14 cellular contexts compared by ENCODE assay signal in the genomic region with DNA sequence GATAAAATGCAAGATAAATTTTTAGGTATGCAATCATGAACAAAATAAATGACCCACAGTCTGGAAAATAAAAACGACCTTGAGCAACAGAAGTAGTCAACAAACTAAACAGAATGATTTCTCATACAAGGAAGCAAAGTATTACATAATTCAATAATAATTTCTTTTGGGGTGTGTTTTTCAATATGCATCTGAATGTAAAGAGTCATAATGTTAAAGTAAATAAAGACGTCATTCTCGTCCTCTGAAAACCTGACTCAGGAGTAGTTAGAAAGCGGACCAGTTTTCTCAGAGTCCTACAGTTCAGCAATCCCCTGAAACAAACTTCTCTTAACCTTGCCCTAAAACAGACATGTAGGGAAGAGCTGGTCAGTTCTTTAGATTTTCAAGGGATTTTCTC. TPM values are rescaled to one million over a fixed set of nuclear protein-coding genes. Genes with fewer than 3 reads are reported as not detected.
DNase-seq lines count a peak whose midpoint lies in the region; ATAC-seq and TF ChIP-seq lines count a peak whose summit lies in the region.
"Had no signal": no experiment of that assay in that cellular context is flagged by ENCODE, and none has a peak within 500 bp of the region (broad histone marks: within the 10 kb centered on the region; RNA-seq: fewer than 3 reads in every experiment).

No MANE protein-coding gene starts in this region.

- peaks cover 7 to 48% (median 20%) of the 10 kb centered on the region in 5 donors for H3K27me3 Mint-ChIP-seq in naive thymus-derived CD4-positive, alpha-beta T cell
- H3K27me3 Mint-ChIP-seq: activated CD4-positive, alpha-beta T cell treated with anti-CD3 and anti-CD28 coated beads for 36 hours had no signal

- H3K9me3 ChIP-seq in body of pancreas (no peaks in the 10 kb centered on the region), gastroesophageal sphincter (no peaks in the 10 kb centered on the region), stomach (no peaks in the 10 kb centered on the region)
- no peaks in the 10 kb centered on the region for H3K9me3 ChIP-seq in naive thymus-derived CD4-positive, alpha-beta T cell (ENCODE audit: control insufficient read depth in 2 of 3, low read length in 3 of 3)
- H3K9me3 ChIP-seq: lower lobe of right lung had no signal

- H3K9me3 Mint-ChIP-seq in naive thymus-derived CD4-positive, alpha-beta T cell = peaks cover 0 to 3% (median 0%) of the 10 kb centered on the region in 11 donors

- POLR2A ChIA-PET in naive thymus-derived CD4-positive, alpha-beta T cell (lab: Charles Lee) = no interaction called here

- in situ Hi-C loops in KBM-7 (cut with MboI; ENCODE audit: low pct_unique_long_range_greater_than_20kb, low sequenced_read_pairs) = no loop called here

- TF ChIP-seq POLR2A in body of pancreas (IDR thresholded peaks at IDR 0.05) (no peak), gastroesophageal sphincter (IDR thresholded peaks at IDR 0.05) (no peak), stomach (IDR thresholded peaks at IDR 0.05) (no peak)

- TF ChIP-seq EP300 in gastroesophageal sphincter (IDR thresholded peaks at IDR 0.05) (no peak), stomach (IDR thresholded peaks at IDR 0.05) (no peak)

- TF ChIP-seq CTCF in body of pancreas (IDR thresholded peaks at IDR 0.05) = no peak
- TF ChIP-seq CTCF in gastroesophageal sphincter (IDR thresholded peaks at IDR 0.05) = no peak
- TF ChIP-seq CTCF in stomach (IDR thresholded peaks at IDR 0.05) = no peak

- H3K4me3 Mint-ChIP-seq in naive thymus-derived CD4-positive, alpha-beta T cell = no peak overlapping the region
- H3K4me3 Mint-ChIP-seq: activated CD4-positive, alpha-beta T cell treated with anti-CD3 and anti-CD28 coated beads for 36 hours had no signal

- H3K27ac Mint-ChIP-seq in naive thymus-derived CD4-positive, alpha-beta T cell = no peak overlapping the region
- H3K27ac Mint-ChIP-seq: activated CD4-positive, alpha-beta T cell treated with anti-CD3 and anti-CD28 coated beads for 36 hours had no signal

- no peaks in the 10 kb centered on the region for H3K27me3 ChIP-seq in body of pancreas
- H3K27me3 ChIP-seq in gastroesophageal sphincter = no peaks in the 10 kb centered on the region
- no peaks in the 10 kb centered on the region for H3K27me3 ChIP-seq in stomach
- no peaks in the 10 kb centered on the region for H3K27me3 ChIP-seq in naive thymus-derived CD4-positive, alpha-beta T cell (ENCODE audit: control insufficient read depth in 2 of 2, insufficient read depth in 2 of 2, low read length in 2 of 2)

- DNase-seq in HPDE6-E6E7 (ENCODE audit: extremely low spot score) (peak; percentile 59), body of pancreas (no peak), stomach (no peak), NCI-H345 (lab: John Stamatoyannopoulos, UW) (no peak), KBM-7 (no peak)
- no peak for DNase-seq in naive thymus-derived CD4-positive, alpha-beta T cell
- DNase-seq: activated CD4-positive, alpha-beta T cell treated with anti-CD3 and anti-CD28 coated beads for 36 hours; H7; lower lobe of right lung; NCI-H146; NCI-H82; stimulated activated CD4-positive, alpha-beta T cell treated with anti-CD3 and anti-CD28 coated beads, Interleukin-2, amount 100 ng/mL, for 48 hours; stimulated activated naive CD8-positive, alpha-beta T cell treated with anti-CD3 and anti-CD28 coated beads, Interleukin-15, Interleukin-2, amounts not matched to agents 100 U/mL and 50 U/mL, for 24 hours had no signal

- peaks cover 24% of the 10 kb centered on the region for H3K4me1 ChIP-seq in body of pancreas
- peaks cover 0 to 33% (median 10%) of the 10 kb centered on the region in 3 donors for H3K4me1 ChIP-seq in gastroesophageal sphincter
- H3K4me1 ChIP-seq in stomach = peaks cover 0 to 31% (median 22%) of the 10 kb centered on the region in 4 donors
- no peaks in the 10 kb centered on the region for H3K4me1 ChIP-seq in naive thymus-derived CD4-positive, alpha-beta T cell (ENCODE audit: control insufficient read depth in 2 of 2, insufficient read depth in 2 of 2, low read length in 2 of 2)

- CTCF ChIA-PET in naive thymus-derived CD4-positive, alpha-beta T cell (lab: Charles Lee) = no interaction called here

- 16 to 25% methylated on average over 4 of the region's 4 CpGs for WGBS in body of pancreas, 2 donors
- WGBS in gastroesophageal sphincter (ENCODE audit: low coverage in 1 of 2), 2 donors = 37 to 64% methylated on average over 4 of the region's 4 CpGs
- WGBS in stomach, 5 donors = 25 to 37% (median 29%) methylated on average over 4 of the region's 4 CpGs

- intact Hi-C loops in body of pancreas (cut with DNase I) = no loop called here
- intact Hi-C loops in stomach (cut with DNase I; ENCODE audit: low total_unique reads) = no loop called here
- intact Hi-C loops in naive thymus-derived CD4-positive, alpha-beta T cell (cut with micrococcal nuclease) = no loop called here

- H3K27ac ChIP-seq in body of pancreas = peak overlapping the region in 3 of 4 donors; percentile 51 to 78 (median 76)
- peak overlapping the region; percentile 15 to 61 (median 48) for H3K27ac ChIP-seq in gastroesophageal sphincter
- peak overlapping the region in 4 of 5 donors; percentile 53 to 62 (median 60) for H3K27ac ChIP-seq in stomach
- H3K27ac ChIP-seq in naive thymus-derived CD4-positive, alpha-beta T cell (ENCODE audit: low read depth, low read length) = no peak overlapping the region

- ATAC-seq in body of pancreas = peak; percentile 79
- ATAC-seq in gastroesophageal sphincter = no peak
- no peak for ATAC-seq in naive thymus-derived CD4-positive, alpha-beta T cell
- ATAC-seq: activated CD4-positive, alpha-beta T cell treated with anti-CD3 and anti-CD28 coated beads for 36 hours; lower lobe of right lung; stimulated activated naive CD8-positive, alpha-beta T cell treated with anti-CD3 and anti-CD28 coated beads, Interleukin-15, Interleukin-2, amounts not matched to agents 100 U/mL and 50 U/mL, for 24 hours had no signal

- no peaks in the 10 kb centered on the region for H3K36me3 Mint-ChIP-seq in naive thymus-derived CD4-positive, alpha-beta T cell

- H3K4me3 ChIP-seq in body of pancreas (no peak overlapping the region), gastroesophageal sphincter (no peak overlapping the region), stomach (no peak overlapping the region)
- H3K4me3 ChIP-seq in naive thymus-derived CD4-positive, alpha-beta T cell (ENCODE audit: low read length) = no peak overlapping the region
- H3K4me3 ChIP-seq: lower lobe of right lung had no signal

- H3K4me1 Mint-ChIP-seq in naive thymus-derived CD4-positive, alpha-beta T cell = peaks cover 0 to 2% (median 0%) of the 10 kb centered on the region in 7 donors
- H3K4me1 Mint-ChIP-seq: activated CD4-positive, alpha-beta T cell treated with anti-CD3 and anti-CD28 coated beads for 36 hours had no signal

- no peaks in the 10 kb centered on the region for H3K36me3 ChIP-seq in body of pancreas (replicated peaks in 1 of 2; ENCODE audit: insufficient read depth in 1 of 2, low read depth in 2 of 2)
- no peaks in the 10 kb centered on the region for H3K36me3 ChIP-seq in gastroesophageal sphincter
- no peaks in the 10 kb centered on the region for H3K36me3 ChIP-seq in stomach
- H3K36me3 ChIP-seq in naive thymus-derived CD4-positive, alpha-beta T cell (ENCODE audit: control insufficient read depth in 2 of 3, insufficient read depth in 3 of 3, low read length in 3 of 3) = no peaks in the 10 kb centered on the region
- H3K36me3 ChIP-seq: lower lobe of right lung had no signal

RNA-seq across cellular contexts. Expression of gene CDC42BPA, which starts 18.6 kb away (rescaled TPM):
- total RNA-seq in body of pancreas = 10 to 100 TPM; 35.9 to 37.6 TPM
- 10 to 100 TPM; 60.7 to 92.1 (median 74.1) TPM for total RNA-seq in gastroesophageal sphincter
- total RNA-seq in stomach = 100 to 1,000 TPM in 2 of 5 donors, 10 to 100 TPM in 3; 57.1 to 198 (median 89.2) TPM
- polyA plus RNA-seq in stomach = 10 to 100 TPM in 1 of 3 donors, 1 to 10 TPM in 2; 6.2 to 11.6 (median 9.4) TPM
- total RNA-seq in naive thymus-derived CD4-positive, alpha-beta T cell = 1 to 10 TPM in 4 of 5 experiments, under 1 TPM in 1; 0.78 to 2.0 (median 1.4) TPM
- polyA plus RNA-seq in naive thymus-derived CD4-positive, alpha-beta T cell = under 1 TPM in 1 of 2 donors, not detected in 1; 0.05 TPM

Comparison
In these comparisons a context has a peak if more than half of its experiments do, and no peak if none do; other contexts are left out.
1. RNA of gene CDC42BPA, which starts 18.6 kb away (total RNA-seq): 57.1 to 198 TPM in stomach, 60.7 to 92.1 TPM in gastroesophageal sphincter and 35.9 to 37.6 TPM in body of pancreas; 0.78 to 2.0 TPM in naive thymus-derived CD4-positive, alpha-beta T cell; every median in the first group is over 10 times any median in the second.